Comparison of ENCODE assay signal across 11 cellular contexts in the genomic region with DNA sequence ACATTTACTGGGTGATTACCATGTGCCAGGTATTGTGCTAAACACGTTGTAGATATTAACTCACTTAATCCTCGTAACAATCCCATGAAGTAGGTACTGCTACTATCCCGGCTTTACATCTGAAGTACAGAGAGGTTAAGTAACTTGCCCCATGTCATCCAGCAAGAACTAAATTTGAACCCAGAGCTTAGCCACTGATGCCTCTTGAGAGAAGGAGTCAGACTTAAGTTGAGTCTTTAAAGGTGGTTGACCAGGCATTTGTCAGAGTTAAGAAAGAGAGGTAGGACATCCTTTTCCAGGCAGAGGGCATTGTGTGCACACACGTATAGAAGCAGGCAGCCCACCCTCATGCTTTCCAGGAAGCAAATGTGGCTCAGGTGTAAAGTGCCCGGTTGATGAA. TPM values are rescaled to one million over a fixed set of nuclear protein-coding genes. Genes with fewer than 3 reads are reported as not detected.
DNase-seq lines count a peak whose midpoint lies in the region; ATAC-seq, FAIRE-seq and TF ChIP-seq lines count a peak whose summit lies in the region.
"Had no signal": no experiment of that assay in that cellular context is flagged by ENCODE, and none has a peak within 500 bp of the region (broad histone marks: within the 10 kb centered on the region; RNA-seq: fewer than 3 reads in every experiment).

No MANE protein-coding gene starts in this region.

- no peaks in the 10 kb centered on the region for H3K27me3 Mint-ChIP-seq in CD4-positive, alpha-beta T cell
- no peaks in the 10 kb centered on the region for H3K27me3 Mint-ChIP-seq in activated T-helper 2 cell treated with anti-CD3 and anti-CD28 coated beads, Interferon-gamma antibody, Interleukin-2, Interleukin-4, amounts not matched to agents 10 μg/mL and 5 μg/mL and 100 μg/mL, durations not matched to agents 14 hours and 24 hours and 36 hours (ENCODE audit: low read depth)
- H3K27me3 Mint-ChIP-seq in natural killer cell treated with Interleukin-12 subunit alpha and Interleukin-12 subunit beta and Interleukin-15 and Interleukin-18, amount 100 ng/mL, for 72 hours = no peaks in the 10 kb centered on the region

- no peak for DNase-seq in CD4-positive, alpha-beta T cell
- DNase-seq in GM12892 (ENCODE audit: insufficient read length) = no peak
- no peak for DNase-seq in activated T-helper 2 cell treated with anti-CD3 and anti-CD28 coated beads, Interferon-gamma antibody, Interleukin-2, Interleukin-4, amounts not matched to agents 10 μg/mL and 5 μg/mL and 100 μg/mL, durations not matched to agents 14 hours and 24 hours and 36 hours (ENCODE audit: low spot score)
- DNase-seq in natural killer cell treated with Interleukin-12 subunit alpha and Interleukin-12 subunit beta and Interleukin-15 and Interleukin-18, amount 100 ng/mL, for 72 hours (ENCODE audit: low spot score) = no peak
- DNase-seq in GM13977 (ENCODE audit: low spot score) = no peak
- no peak for DNase-seq in PC-9
- no peak for DNase-seq in D341Med (ENCODE audit: low spot score)
- DNase-seq: KBM-7, NCI-H2107, occipital lobe had no signal

- POLR2A ChIA-PET in CD4-positive, alpha-beta T cell (lab: Charles Lee) = interaction anchor here (1.1 to 4.6 kb wide), 5 partner anchors 12 to 123 kb away, joined by 3 to 28 read pairs (median 5); partner anchors contain the start of gene FBXL5
- POLR2A ChIA-PET in PC-9 (lab: Charles Lee; ENCODE audit: unreplicated experiment) = interaction anchor here (0.6 kb wide), 1 partner anchor 92 kb away, joined by 4 read pairs; no protein-coding TSS in a partner anchor

- peaks cover 74% of the 10 kb centered on the region for H3K4me1 Mint-ChIP-seq in CD4-positive, alpha-beta T cell (ENCODE audit: low read depth)
- peaks cover 70% of the 10 kb centered on the region for H3K4me1 Mint-ChIP-seq in activated T-helper 2 cell treated with anti-CD3 and anti-CD28 coated beads, Interferon-gamma antibody, Interleukin-2, Interleukin-4, amounts not matched to agents 10 μg/mL and 5 μg/mL and 100 μg/mL, durations not matched to agents 14 hours and 24 hours and 36 hours (ENCODE audit: low read depth)
- peaks cover 65 to 79% of the 10 kb centered on the region in 2 donors for H3K4me1 Mint-ChIP-seq in natural killer cell treated with Interleukin-12 subunit alpha and Interleukin-12 subunit beta and Interleukin-15 and Interleukin-18, amount 100 ng/mL, for 72 hours (ENCODE audit: low read depth in 2 of 2)

- intact Hi-C loops in CD4-positive, alpha-beta T cell (cut with DNase I, micrococcal nuclease) = loop anchor here (1.0 to 5.0 kb wide), 3 partner anchors 11 to 47 kb away; no protein-coding TSS in a partner anchor
- intact Hi-C loops in activated T-helper 2 cell treated with anti-CD3 and anti-CD28 coated beads, Interferon-gamma antibody, Interleukin-2, Interleukin-4, amounts not matched to agents 10 μg/mL and 5 μg/mL and 100 μg/mL, durations not matched to agents 14 hours and 24 hours and 36 hours (cut with micrococcal nuclease) = loop anchor here (2.0 to 5.0 kb wide), 2 partner anchors 123 to 775 kb away; partner anchors contain the start of genes CPEB2 and FBXL5
- intact Hi-C loops in PC-9 (cut with micrococcal nuclease; ENCODE audit: unreplicated experiment) = loop anchor here (10.0 kb wide), 1 partner anchor 123 kb away; the partner anchor contains the start of gene FBXL5

- CTCF ChIA-PET in CD4-positive, alpha-beta T cell (lab: Charles Lee) = interaction anchor here (0.9 kb wide), 1 partner anchor 21 kb away, joined by 3 read pairs; no protein-coding TSS in a partner anchor
- CTCF ChIA-PET in PC-9 (lab: Charles Lee) = no interaction called here

- no peaks in the 10 kb centered on the region for H3K27me3 ChIP-seq in CD4-positive, alpha-beta T cell (ENCODE audit: control insufficient read depth, insufficient read depth, low read length)
- no peaks in the 10 kb centered on the region for H3K27me3 ChIP-seq in PC-9 (ENCODE audit: insufficient read depth, low read depth)
- H3K27me3 ChIP-seq: body of pancreas had no signal

- no peaks in the 10 kb centered on the region for H3K36me3 ChIP-seq in PC-9 (ENCODE audit: low read depth)

- peak overlapping the region; percentile 87 for H3K4me3 Mint-ChIP-seq in CD4-positive, alpha-beta T cell
- peak overlapping the region; percentile 93 for H3K4me3 Mint-ChIP-seq in activated T-helper 2 cell treated with anti-CD3 and anti-CD28 coated beads, Interferon-gamma antibody, Interleukin-2, Interleukin-4, amounts not matched to agents 10 μg/mL and 5 μg/mL and 100 μg/mL, durations not matched to agents 14 hours and 24 hours and 36 hours (ENCODE audit: low read depth)
- H3K4me3 Mint-ChIP-seq in natural killer cell treated with Interleukin-12 subunit alpha and Interleukin-12 subunit beta and Interleukin-15 and Interleukin-18, amount 100 ng/mL, for 72 hours = peak overlapping the region; percentile 89

- peak; percentile 85 for FAIRE-seq in GM12892 (lab: Jason Lieb, UNC)

- peaks cover 13% of the 10 kb centered on the region for H3K36me3 Mint-ChIP-seq in CD4-positive, alpha-beta T cell (ENCODE audit: low read depth)
- H3K36me3 Mint-ChIP-seq in activated T-helper 2 cell treated with anti-CD3 and anti-CD28 coated beads, Interferon-gamma antibody, Interleukin-2, Interleukin-4, amounts not matched to agents 10 μg/mL and 5 μg/mL and 100 μg/mL, durations not matched to agents 14 hours and 24 hours and 36 hours (ENCODE audit: low read depth) = peaks cover 39% of the 10 kb centered on the region
- H3K36me3 Mint-ChIP-seq in natural killer cell treated with Interleukin-12 subunit alpha and Interleukin-12 subunit beta and Interleukin-15 and Interleukin-18, amount 100 ng/mL, for 72 hours = peaks cover 22% of the 10 kb centered on the region

- peak overlapping the region; percentile 83 for H3K27ac Mint-ChIP-seq in CD4-positive, alpha-beta T cell
- H3K27ac Mint-ChIP-seq in activated T-helper 2 cell treated with anti-CD3 and anti-CD28 coated beads, Interferon-gamma antibody, Interleukin-2, Interleukin-4, amounts not matched to agents 10 μg/mL and 5 μg/mL and 100 μg/mL, durations not matched to agents 14 hours and 24 hours and 36 hours = peak overlapping the region; percentile 91
- peak overlapping the region; percentile 67 to 86 for H3K27ac Mint-ChIP-seq in natural killer cell treated with Interleukin-12 subunit alpha and Interleukin-12 subunit beta and Interleukin-15 and Interleukin-18, amount 100 ng/mL, for 72 hours

- no peaks in the 10 kb centered on the region for H3K9me2 ChIP-seq in PC-9 (ENCODE audit: insufficient read depth)

- no peak for ATAC-seq in CD4-positive, alpha-beta T cell (ENCODE audit: poor library complexity)
- ATAC-seq in natural killer cell treated with Interleukin-12 subunit alpha and Interleukin-12 subunit beta and Interleukin-15 and Interleukin-18, amount 100 ng/mL, for 72 hours = no peak

- peaks cover 14% of the 10 kb centered on the region for H3K4me1 ChIP-seq in PC-9 (replicated peaks; ENCODE audit: insufficient read depth)

- H4K20me1 ChIP-seq in PC-9 (ENCODE audit: insufficient read depth) = no peaks in the 10 kb centered on the region

- H3K27ac ChIP-seq in CD4-positive, alpha-beta T cell (ENCODE audit: low read depth, low read length) = no peak overlapping the region
- H3K27ac ChIP-seq in PC-9 = no peak overlapping the region
- H3K27ac ChIP-seq: body of pancreas had no signal

- no peaks in the 10 kb centered on the region for H3K9me3 Mint-ChIP-seq in CD4-positive, alpha-beta T cell
- no peaks in the 10 kb centered on the region for H3K9me3 Mint-ChIP-seq in activated T-helper 2 cell treated with anti-CD3 and anti-CD28 coated beads, Interferon-gamma antibody, Interleukin-2, Interleukin-4, amounts not matched to agents 10 μg/mL and 5 μg/mL and 100 μg/mL, durations not matched to agents 14 hours and 24 hours and 36 hours
- peaks cover 4% of the 10 kb centered on the region for H3K9me3 Mint-ChIP-seq in natural killer cell treated with Interleukin-12 subunit alpha and Interleukin-12 subunit beta and Interleukin-15 and Interleukin-18, amount 100 ng/mL, for 72 hours

- H2AFZ ChIP-seq in PC-9 = no peak overlapping the region

- BruUV-seq in PC-9 (replicated peaks; lab: Mats Ljungman, UMichigan) = no TSS peak

- no peaks in the 10 kb centered on the region for H3K9me3 ChIP-seq in CD4-positive, alpha-beta T cell (ENCODE audit: control insufficient read depth, low read length)
- H3K9me3 ChIP-seq in PC-9 (ENCODE audit: insufficient read depth, low read depth) = no peaks in the 10 kb centered on the region
- H3K9me3 ChIP-seq: body of pancreas had no signal

- H3K4me2 ChIP-seq in PC-9 = no peak overlapping the region

- in situ Hi-C loops in GM13977 (cut with MboI; ENCODE audit: low pct_unique_long_range_greater_than_20kb, low sequenced_read_pairs, unreplicated experiment) = no loop called here

- TF ChIP-seq POLR2A in GM12892 (IDR thresholded peaks at IDR 0.05; ENCODE audit: low read depth, low read length) = no peak

- no peak for TF ChIP-seq CTCF in CD4-positive, alpha-beta T cell (IDR thresholded peaks at IDR 0.05)
- no peak for TF ChIP-seq CTCF in GM13977 (IDR thresholded peaks at IDR 0.05; ENCODE audit: extremely low read depth, insufficient read depth, missing control alignments)
- no peak for TF ChIP-seq CTCF in PC-9 (conservative IDR thresholded peaks at IDR 0.05)

- H3F3A ChIP-seq in PC-9 (ENCODE audit: insufficient read depth, low read depth) = no peaks in the 10 kb centered on the region; the same call in 1 of the 2 replicates

- H3K79me2 ChIP-seq in PC-9 (ENCODE audit: low read depth) = no peaks in the 10 kb centered on the region

- no peak overlapping the region for H3K4me3 ChIP-seq in PC-9

RNA-seq across cellular contexts. Expression of gene CD38, which starts 0.4 kb away (rescaled TPM):
- 1 to 10 TPM; 9.6 to 9.9 TPM for total RNA-seq in CD4-positive, alpha-beta T cell
- 9.4 TPM for polyA plus RNA-seq in GM12892 (2012; ENCODE audit: missing spikeins)
- total RNA-seq in activated T-helper 2 cell treated with anti-CD3 and anti-CD28 coated beads, Interferon-gamma antibody, Interleukin-2, Interleukin-4, amounts not matched to agents 10 μg/mL and 5 μg/mL and 100 μg/mL, durations not matched to agents 14 hours and 24 hours and 36 hours = 75.3 and 87.1 TPM in 2 replicates
- total RNA-seq in natural killer cell treated with Interleukin-12 subunit alpha and Interleukin-12 subunit beta and Interleukin-15 and Interleukin-18, amount 100 ng/mL, for 72 hours = 100 to 1,000 TPM in 1 of 2 donors, 10 to 100 TPM in 1; 94.7 to 179 TPM
- 0.90 and 1.3 TPM in 2 replicates for total RNA-seq in PC-9 (2021)
